Comparison of ENCODE assay signal across 19 cellular contexts in genomic region chr6:136440187-136440582, GRCh38.
DNase-seq lines count a peak whose midpoint lies in the region; ATAC-seq, FAIRE-seq and TF ChIP-seq lines count a peak whose summit lies in the region.
"Had no signal": no experiment of that assay in that cellular context is flagged by ENCODE, and none has a peak within 500 bp of the region (broad histone marks: within the 10 kb centered on the region; RNA-seq: fewer than 3 reads in every experiment).

No MANE protein-coding gene starts in this region.

- H3K4me1 ChIP-seq in A549 = peaks cover 97% of the 10 kb centered on the region
- H3K4me1 ChIP-seq in HepG2 (ENCODE audit: insufficient read depth, low read length) = no peaks in the 10 kb centered on the region
- H3K4me1 ChIP-seq: sigmoid colon had no signal

- POLR2A ChIA-PET in A549 (lab: Yijun Ruan, JAX) = no interaction called here
- POLR2A ChIA-PET in HepG2 (lab: Yijun Ruan, JAX) = no interaction called here
- POLR2A ChIA-PET in GM10248 (lab: Yijun Ruan, JAX) = no interaction called here

- FAIRE-seq in A549 (lab: Jason Lieb, UNC) (no peak), HepG2 (lab: Jason Lieb, UNC) (no peak)
- FAIRE-seq: GM19239 had no signal

- TF ChIP-seq EP300 in A549 (IDR thresholded peaks at IDR 0.05) (no peak), HepG2 (IDR thresholded peaks at IDR 0.05; ENCODE audit: low read depth in 2 of 2, low read length in 2 of 2) (no peak), HepG2 (CRISPR knock-in tag; IDR thresholded peaks at IDR 0.05; ENCODE audit: borderline replicate concordance) (no peak)

- H3K9me3 ChIP-seq in A549 = no peaks in the 10 kb centered on the region
- H3K9me3 ChIP-seq in HepG2 (ENCODE audit: low read length) = no peaks in the 10 kb centered on the region
- H3K9me3 ChIP-seq: MG63, sigmoid colon had no signal

- no peak overlapping the region for H3K9ac ChIP-seq in HepG2 (ENCODE audit: insufficient read depth, low read depth, low read length)

- H3K27ac ChIP-seq in A549 = peak overlapping the region; percentile 96 to 99
- peak overlapping the region; percentile 63 for H3K27ac ChIP-seq in cingulate gyrus (ENCODE audit: low read depth, low read length)
- no peak overlapping the region for H3K27ac ChIP-seq in HepG2 (ENCODE audit: extremely low read length, insufficient read depth, low read length)
- H3K27ac ChIP-seq: brain microvascular endothelial cell, sigmoid colon, WERI-Rb-1 had no signal

- intact Hi-C loops in HepG2 (cut with micrococcal nuclease; ENCODE audit: unreplicated experiment) = no loop called here

- no peak for TF ChIP-seq RAD21 in A549 (conservative IDR thresholded peaks at IDR 0.05 in 1 of 2, IDR thresholded peaks at IDR 0.05 in 1 of 2)
- TF ChIP-seq RAD21 in HepG2 (CRISPR knock-in tag; IDR thresholded peaks at IDR 0.05) = no peak

- H3K36me3 ChIP-seq in HepG2 (replicated peaks in 1 of 2; ENCODE audit: control insufficient read depth in 1 of 2, insufficient read depth in 2 of 2, low read length in 2 of 2) = no peaks in the 10 kb centered on the region
- H3K36me3 ChIP-seq: brain microvascular endothelial cell, MG63, sigmoid colon, WERI-Rb-1 had no signal

- H3K4me2 ChIP-seq in A549 (peak overlapping the region; percentile 82), HepG2 (ENCODE audit: low read depth, low read length) (no peak overlapping the region)

- peaks cover 0 to 3% of the 10 kb centered on the region in 2 experiments; a peak in 1 of 5 replicates for H3K27me3 ChIP-seq in HepG2 (ENCODE audit: control insufficient read depth in 1 of 2, insufficient read depth in 2 of 2, low read length in 2 of 2)
- H3K27me3 ChIP-seq: brain microvascular endothelial cell, sigmoid colon had no signal

- peak in 1 of 2 experiments; percentile 47 for DNase-seq in A549 (ENCODE audit: low read depth in 1 of 2, low spot score in 1 of 2)
- DNase-seq in NB4 (ENCODE audit: low read depth) = peak; percentile 41
- no peak for DNase-seq in HepG2 (ENCODE audit: low spot score)
- DNase-seq in hippocampal formation (lab: John Stamatoyannopoulos, UW) = no peak
- DNase-seq in glomerular visceral epithelial cell (ENCODE audit: extremely low spot score) = no peak
- no peak for DNase-seq in NCI-H446 treated with DMSO at 0.1 percent for 48 hours (lab: John Stamatoyannopoulos, UW)
- no peak for DNase-seq in GM10248 (ENCODE audit: extremely low spot score)
- DNase-seq: activated CD8-positive, alpha-beta T cell treated with anti-CD3 and anti-CD28 coated beads for 36 hours; activated T-cell treated with anti-CD3 and anti-CD28 coated beads, Interleukin-2, amount 50 U/mL, for 4 hours; brain microvascular endothelial cell; CD4-positive, alpha-beta memory T cell; left cardiac atrium; MG63; NCI-H1930; NCI-H82; sigmoid colon; WERI-Rb-1 had no signal

- 3% methylated on average over 2 of the region's 2 CpGs for WGBS in A549 (ENCODE audit: missing lambda C conversion rate)
- WGBS in HepG2 (ENCODE audit: low lambda C conversion rate) = 24% methylated on average over 2 of the region's 2 CpGs

- TF ChIP-seq CTCF in A549 (IDR thresholded peaks at IDR 0.05) (no peak), NB4 (IDR thresholded peaks at IDR 0.05; ENCODE audit: low read depth, low read length) (no peak), HepG2 (CRISPR knock-in tag; IDR thresholded peaks at IDR 0.05) (no peak), GM10248 (IDR thresholded peaks at IDR 0.05; ENCODE audit: control extremely low read depth, extremely low read depth, low read depth, missing control alignments) (no peak)

- no peaks in the 10 kb centered on the region for H4K20me1 ChIP-seq in HepG2 (ENCODE audit: insufficient read depth, low read length)

- ATAC-seq in A549 (peak; percentile 21 to 51; a peak in 4 of 6 replicates), HepG2 (no peak)
- ATAC-seq: activated CD8-positive, alpha-beta T cell treated with anti-CD3 and anti-CD28 coated beads for 36 hours; activated T-cell treated with anti-CD3 and anti-CD28 coated beads, Interleukin-2, amount 50 U/mL, for 4 hours; left cardiac atrium had no signal

- in situ Hi-C loops in HepG2 (cut with HindIII; ENCODE audit: extremely low pct_ligation_motif_present, low pct_unique_long_range_greater_than_20kb) = no loop called here

- TF ChIP-seq POLR2A in A549 (IDR thresholded peaks at IDR 0.05; ENCODE audit: low read length) (no peak), NB4 (IDR thresholded peaks at IDR 0.05; ENCODE audit: extremely low read depth, insufficient read length) (no peak), HepG2 (IDR thresholded peaks at IDR 0.05; ENCODE audit: insufficient read depth in 1 of 2, low read depth in 2 of 2, low read length in 2 of 2) (no peak)

- CTCF ChIA-PET in A549 (lab: Yijun Ruan, JAX) = interaction anchor here (1.9 kb wide), 1 partner anchor 111 kb away, joined by 7 read pairs; the partner anchor contains the start of gene MAP7
- CTCF ChIA-PET in HepG2 (lab: Yijun Ruan, JAX; ENCODE audit: low intra/inter-chr PET ratio, low total read pairs) = no interaction called here
- CTCF ChIA-PET in GM10248 (lab: Yijun Ruan, JAX) = no interaction called here

- H3K4me3 ChIP-seq in A549 = peak overlapping the region; percentile 10; the same call in 1 of the 3 replicates
- no peak overlapping the region for H3K4me3 ChIP-seq in NB4 (ENCODE audit: low read depth, low read length)
- H3K4me3 ChIP-seq in HepG2 (replicated peaks in 1 of 3; ENCODE audit: insufficient read depth in 1 of 3, low read depth in 2 of 3, low read length in 3 of 3) = no peak overlapping the region
- H3K4me3 ChIP-seq: MG63, sigmoid colon had no signal

- no peak overlapping the region for H2AFZ ChIP-seq in HepG2 (ENCODE audit: low read length)

- BruUV-seq in HepG2 (replicated peaks; lab: Mats Ljungman, UMichigan) = no TSS peak

- H3K79me2 ChIP-seq in HepG2 (ENCODE audit: insufficient read depth, low read length) = no peaks in the 10 kb centered on the region

TF ChIP-seq in A549, 52 proteins besides CTCF, POLR2A, EP300 and RAD21:
- TF ChIP-seq FOSL2 (IDR thresholded peaks at IDR 0.05) (no peak), FOSL2 (CRISPR knock-in tag; IDR thresholded peaks at IDR 0.05) (no peak), SMC3 (IDR thresholded peaks at IDR 0.05) (no peak), CBX2 (IDR thresholded peaks at IDR 0.05; ENCODE audit: borderline replicate concordance, low read depth) (no peak), RFX5 (IDR thresholded peaks at IDR 0.05) (no peak), POLR2AphosphoS2 (conservative IDR thresholded peaks at IDR 0.05; ENCODE audit: low read length) (no peak), RCOR1 (IDR thresholded peaks at IDR 0.05; ENCODE audit: low read depth, low read length) (no peak)

TF ChIP-seq in HepG2, 621 proteins besides CTCF, POLR2A, EP300 and RAD21 (continues in another document):
- TF ChIP-seq NBN (conservative IDR thresholded peaks at IDR 0.05) (no peak), REST (IDR thresholded peaks at IDR 0.05; ENCODE audit: borderline replicate concordance in 1 of 2, low read depth in 1 of 2, low read length in 2 of 2) (no peak), CREB1 (IDR thresholded peaks at IDR 0.05) (peak; percentile 33; the same call in 1 of the 2 replicates), CREB1 (CRISPR knock-in tag; IDR thresholded peaks at IDR 0.05) (no peak), NKX3-1 (CRISPR knock-in tag; IDR thresholded peaks at IDR 0.05) (no peak), FOXP4 (CRISPR knock-in tag; IDR thresholded peaks at IDR 0.05) (no peak)
